In the genomic region with DNA sequence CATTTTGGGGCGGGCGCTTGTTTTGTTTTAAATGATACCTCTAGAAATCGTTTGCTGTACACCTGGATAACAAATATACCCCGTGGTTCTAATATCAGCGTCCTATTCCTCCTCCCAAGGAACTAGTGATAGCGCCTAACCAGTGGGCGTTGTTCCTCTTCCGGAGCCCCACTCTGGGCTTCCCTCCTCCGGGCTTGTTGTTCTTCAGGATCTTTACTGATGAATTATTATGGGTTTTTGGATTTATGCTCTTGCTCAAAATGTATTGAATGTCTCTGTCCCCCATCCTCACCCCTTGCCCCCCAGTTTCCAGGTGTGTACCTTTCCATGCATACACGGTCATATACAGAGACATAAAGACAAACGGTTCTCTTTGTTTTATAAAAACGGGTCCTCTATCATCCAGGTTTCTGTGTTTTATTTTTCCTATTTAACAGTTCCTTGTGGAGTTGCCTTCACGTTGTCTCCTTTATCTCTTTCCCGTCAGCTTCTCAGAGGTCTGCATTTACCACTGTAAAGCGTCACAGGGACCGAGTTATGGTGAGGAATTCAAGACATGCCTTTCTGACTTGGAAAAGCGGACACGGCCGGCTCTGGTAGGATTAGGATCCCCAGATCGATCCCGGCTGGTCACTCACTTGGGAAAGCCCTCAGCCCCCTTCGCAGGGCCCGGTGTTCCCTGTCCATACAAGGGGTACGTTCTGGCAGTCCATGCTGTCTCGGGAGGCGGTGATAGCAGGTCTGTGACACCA, we compare ENCODE assay signal across 8 cellular contexts. TPM values are rescaled to one million over a fixed set of nuclear protein-coding genes. Genes with fewer than 3 reads are reported as not detected.
DNase-seq lines count a peak whose midpoint lies in the region; ATAC-seq, FAIRE-seq and TF ChIP-seq lines count a peak whose summit lies in the region.

No MANE protein-coding gene starts in this region.

- H4K91ac ChIP-seq in mesenchymal stem cell (ENCODE audit: low read length), result peak overlapping the region; percentile 82

- H2BK12ac ChIP-seq in mesenchymal stem cell (ENCODE audit: low read length in 2 of 2), result peak overlapping the region; percentile 72 to 99

- no peak for DNase-seq in activated naive CD4-positive, alpha-beta T cell treated with anti-CD3 and anti-CD28 coated beads, Interleukin-2, amount 50 U/mL, for 16 hours
- no peak for DNase-seq in MCF 10A (ENCODE audit: unreplicated experiment)
- DNase-seq in mesenchymal stem cell, result peak; percentile 51
- no peak for DNase-seq in upper lobe of right lung
- DNase-seq in midbrain (lab: John Stamatoyannopoulos, UW), result no peak
- no peak for DNase-seq in stimulated activated CD4-positive, alpha-beta T cell treated with anti-CD3 and anti-CD28 coated beads, Interleukin-12 subunit alpha, Interleukin-12 subunit beta, amount 100 ng/mL, for 4 hours
- no peak for DNase-seq in D721Med (ENCODE audit: insufficient read length, low spot score)

- CTCF ChIA-PET in MCF 10A (lab: Yijun Ruan, JAX), result interaction anchor here (0.9 to 4.3 kb wide), 3 partner anchors 17 to 31 kb away, joined by 4 to 40 read pairs (median 6); no protein-coding TSS in a partner anchor

- intact Hi-C loops in MCF 10A (cut with micrococcal nuclease) (loop anchor here (1.0 to 2.0 kb wide), 2 partner anchors 21 to 33 kb away; no protein-coding TSS in a partner anchor), upper lobe of right lung (cut with DNase I) (no loop called here)

- peak overlapping the region in 1 of 2 experiments; percentile 57 for H3K23ac ChIP-seq in mesenchymal stem cell (ENCODE audit: low read length in 2 of 2)

- H3K9me3 ChIP-seq in mesenchymal stem cell (ENCODE audit: control insufficient read depth, low read length) (no peaks in the 10 kb centered on the region), upper lobe of right lung (no peaks in the 10 kb centered on the region)

- H3K9me3 Mint-ChIP-seq in activated naive CD4-positive, alpha-beta T cell treated with anti-CD3 and anti-CD28 coated beads, Interleukin-2, amount 50 U/mL, for 24 hours, result no peaks in the 10 kb centered on the region
- H3K9me3 Mint-ChIP-seq in MCF 10A (ENCODE audit: unreplicated experiment), result no peaks in the 10 kb centered on the region

- no TSS peak for BruUV-seq in MCF 10A (replicated peaks; lab: Mats Ljungman, UMichigan)

- no peak for FAIRE-seq in D721Med (lab: Jason Lieb, UNC)

- peak overlapping the region; percentile 72 for H2AFZ ChIP-seq in mesenchymal stem cell (ENCODE audit: low read depth, low read length)

- no peaks in the 10 kb centered on the region for H3K79me1 ChIP-seq in mesenchymal stem cell (replicated peaks; ENCODE audit: low read length, poor library complexity, severe bottlenecking)

- peak overlapping the region; percentile 11 for H2BK120ac ChIP-seq in mesenchymal stem cell (ENCODE audit: low read depth, low read length)

- no peaks in the 10 kb centered on the region for H3K36me3 Mint-ChIP-seq in activated naive CD4-positive, alpha-beta T cell treated with anti-CD3 and anti-CD28 coated beads, Interleukin-2, amount 50 U/mL, for 24 hours
- H3K36me3 Mint-ChIP-seq in MCF 10A (ENCODE audit: insufficient read depth, unreplicated experiment), result no peaks in the 10 kb centered on the region

- H3K4ac ChIP-seq in mesenchymal stem cell (ENCODE audit: low read depth in 1 of 2, low read length in 2 of 2), result peak overlapping the region; percentile 40 to 81

- H3K4me3 ChIP-seq in mesenchymal stem cell (ENCODE audit: insufficient read depth in 1 of 2, low read depth in 1 of 2, low read length in 2 of 2) (peak overlapping the region; percentile 42 to 80), upper lobe of right lung (peak overlapping the region; percentile 70)

- peak overlapping the region; percentile 60 for H2BK15ac ChIP-seq in mesenchymal stem cell (ENCODE audit: low read depth, poor library complexity, severe bottlenecking)

- TF ChIP-seq CTCF in MCF 10A (IDR thresholded peaks at IDR 0.05; ENCODE audit: unreplicated experiment) (no peak), upper lobe of right lung (IDR thresholded peaks at IDR 0.05) (no peak), D721Med (IDR thresholded peaks at IDR 0.05; ENCODE audit: insufficient read depth, missing control alignments) (no peak)

- no peaks in the 10 kb centered on the region for H3K36me3 ChIP-seq in mesenchymal stem cell (ENCODE audit: control insufficient read depth in 1 of 2, insufficient read depth in 2 of 2, low read depth in 1 of 2, low read length in 2 of 2)
- H3K36me3 ChIP-seq in upper lobe of right lung, result no peaks in the 10 kb centered on the region

- peak overlapping the region; percentile 35 for H2BK5ac ChIP-seq in mesenchymal stem cell (ENCODE audit: low read depth, low read length, poor library complexity, severe bottlenecking)

- WGBS in mesenchymal stem cell, result 8% methylated on average over 25 of the region's 26 CpGs

- peak overlapping the region; percentile 71 for H3K9ac ChIP-seq in mesenchymal stem cell (ENCODE audit: low read length)

- peaks cover 30% of the 10 kb centered on the region for H3K4me1 ChIP-seq in mesenchymal stem cell (ENCODE audit: control insufficient read depth, insufficient read depth, low read depth, low read length)
- H3K4me1 ChIP-seq in upper lobe of right lung, result peaks cover 35% of the 10 kb centered on the region

- H3K27me3 Mint-ChIP-seq in activated naive CD4-positive, alpha-beta T cell treated with anti-CD3 and anti-CD28 coated beads, Interleukin-2, amount 50 U/mL, for 24 hours, result peaks cover 30% of the 10 kb centered on the region
- no peaks in the 10 kb centered on the region for H3K27me3 Mint-ChIP-seq in MCF 10A (ENCODE audit: insufficient read depth, unreplicated experiment)

- peak overlapping the region; percentile 27 for H4K8ac ChIP-seq in mesenchymal stem cell (ENCODE audit: low read length)

- H3K27ac Mint-ChIP-seq in activated naive CD4-positive, alpha-beta T cell treated with anti-CD3 and anti-CD28 coated beads, Interleukin-2, amount 50 U/mL, for 24 hours, result no peak overlapping the region
- H3K27ac Mint-ChIP-seq in MCF 10A (ENCODE audit: low read depth, unreplicated experiment), result peak overlapping the region; percentile 0

- H3K27ac ChIP-seq in mesenchymal stem cell (ENCODE audit: low read length, poor library complexity, severe bottlenecking) (peak overlapping the region; percentile 86), upper lobe of right lung (peak overlapping the region; percentile 73)

- H3K27me3 ChIP-seq in mesenchymal stem cell (ENCODE audit: control insufficient read depth in 1 of 2, insufficient read depth in 1 of 2, low read length in 2 of 2), result peaks cover 0 to 82% of the 10 kb centered on the region in 2 experiments
- no peaks in the 10 kb centered on the region for H3K27me3 ChIP-seq in upper lobe of right lung

- peak overlapping the region in 1 of 2 experiments; percentile 86 for H3K14ac ChIP-seq in mesenchymal stem cell (ENCODE audit: low read length in 2 of 2)

- peak overlapping the region; percentile 82 for H3K4me2 ChIP-seq in mesenchymal stem cell (ENCODE audit: low read length, poor library complexity, severe bottlenecking)

- H2AK5ac ChIP-seq in mesenchymal stem cell (ENCODE audit: low read length, severe bottlenecking), result peak overlapping the region; percentile 77

- POLR2A ChIA-PET in MCF 10A (lab: Yijun Ruan, JAX), result interaction anchor here (0.5 to 11.2 kb wide), 23 partner anchors 11 to 235 kb away, joined by 3 to 386 read pairs (median 5); a partner anchor contains a TSS

- ATAC-seq in upper lobe of right lung, result peak; percentile 1

- H3K18ac ChIP-seq in mesenchymal stem cell (ENCODE audit: low read depth in 1 of 2, low read length in 2 of 2), result peak overlapping the region; percentile 54 to 98

- peak overlapping the region; percentile 78 for H3K4me3 Mint-ChIP-seq in activated naive CD4-positive, alpha-beta T cell treated with anti-CD3 and anti-CD28 coated beads, Interleukin-2, amount 50 U/mL, for 24 hours
- H3K4me3 Mint-ChIP-seq in MCF 10A (ENCODE audit: unreplicated experiment), result peak overlapping the region; percentile 81

- H3K4me1 Mint-ChIP-seq in activated naive CD4-positive, alpha-beta T cell treated with anti-CD3 and anti-CD28 coated beads, Interleukin-2, amount 50 U/mL, for 24 hours, result peaks cover 30% of the 10 kb centered on the region
- H3K4me1 Mint-ChIP-seq in MCF 10A (ENCODE audit: insufficient read depth, unreplicated experiment), result peaks cover 46% of the 10 kb centered on the region

RNA-seq across cellular contexts. Expression of a gene that starts 0.7 kb away (rescaled TPM):
- 52.9 and 72.8 TPM in 2 replicates for total RNA-seq in MCF 10A (2022)
- 14.9 TPM for polyA plus RNA-seq in mesenchymal stem cell (2013, experiment 1 of 2)
- 14.3 TPM for polyA plus RNA-seq in mesenchymal stem cell (2013, experiment 2 of 2)
- total RNA-seq in upper lobe of right lung, result 34.5 TPM
